ENCODE assay signal across 22 cellular contexts in genomic region chr9:130463763-130464745, GRCh38. TPM values are rescaled to one million over a fixed set of nuclear protein-coding genes. Genes with fewer than 3 reads are reported as not detected.
DNase-seq lines count a peak whose midpoint lies in the region; ATAC-seq, FAIRE-seq and TF ChIP-seq lines count a peak whose summit lies in the region.
"Had no signal": no experiment of that assay in that cellular context is flagged by ENCODE, and none has a peak within 500 bp of the region (broad histone marks: within the 10 kb centered on the region; RNA-seq: fewer than 3 reads in every experiment).

No MANE protein-coding gene starts in this region.

- H2BK120ac ChIP-seq in IMR-90 (ENCODE audit: low read depth, low read length), result no peak overlapping the region

- no peak overlapping the region for H3K23ac ChIP-seq in IMR-90 (ENCODE audit: low read depth, low read length)

- TF ChIP-seq EP300 in K562 (IDR thresholded peaks at IDR 0.05; ENCODE audit: low read length) (no peak), HepG2 (IDR thresholded peaks at IDR 0.05; ENCODE audit: low read depth in 2 of 2, low read length in 2 of 2) (no peak), HepG2 (CRISPR knock-in tag; IDR thresholded peaks at IDR 0.05; ENCODE audit: borderline replicate concordance) (no peak)

- H2BK20ac ChIP-seq in IMR-90 (ENCODE audit: low read depth, low read length), result no peak overlapping the region

- no peak for FAIRE-seq in K562 (lab: Jason Lieb, UNC)
- FAIRE-seq in HepG2 (lab: Jason Lieb, UNC), result no peak
- FAIRE-seq: A549, D721Med, G401.6, GM12891, GM19239 had no signal

- no peaks in the 10 kb centered on the region for H3K36me3 Mint-ChIP-seq in stimulated activated memory B cell treated with anti-CD40 and anti-IgM and Interleukin-4, amounts not matched to agents 10 μg/mL and 1 μg/mL and 100 μg/mL, for 72 hours
- H3K36me3 Mint-ChIP-seq: CD14-positive monocyte; CD8-positive, alpha-beta T cell; IgD-negative memory B cell had no signal

- H3K9me1 ChIP-seq in IMR-90 (ENCODE audit: insufficient read depth, low read length) (no peaks in the 10 kb centered on the region), K562 (ENCODE audit: control insufficient read depth, insufficient read depth, low read length) (no peaks in the 10 kb centered on the region)

- peaks cover 79% of the 10 kb centered on the region for H3K27me3 Mint-ChIP-seq in stimulated activated memory B cell treated with anti-CD40 and anti-IgM and Interleukin-4, amounts not matched to agents 10 μg/mL and 1 μg/mL and 100 μg/mL, for 72 hours

- H4K91ac ChIP-seq in IMR-90 (ENCODE audit: insufficient read depth, low read depth, low read length), result no peak overlapping the region

- intact Hi-C loops in IMR-90 (cut with micrococcal nuclease), result no loop called here
- intact Hi-C loops in K562 (cut with micrococcal nuclease), result loop anchor here (5.0 kb wide), 1 partner anchor 398 kb away; no protein-coding TSS in a partner anchor
- intact Hi-C loops in HepG2 (cut with micrococcal nuclease; ENCODE audit: unreplicated experiment), result no loop called here
- intact Hi-C loops in esophagus squamous epithelium (cut with DNase I), result no loop called here

- H2AK5ac ChIP-seq in IMR-90 (ENCODE audit: low read depth, low read length), result no peak overlapping the region

- in situ Hi-C loops in IMR-90 (cut with MboI; ENCODE audit: low sequenced_read_pairs) (no loop called here), K562 (cut with MboI) (no loop called here), HepG2 (cut with HindIII; ENCODE audit: extremely low pct_ligation_motif_present, low pct_unique_long_range_greater_than_20kb) (no loop called here)

- H3K9me3 ChIP-seq in IMR-90 (ENCODE audit: control insufficient read depth, insufficient read depth, low read length) (no peaks in the 10 kb centered on the region), K562 (replicated peaks; ENCODE audit: control insufficient read depth, insufficient read depth, low read depth, low read length) (no peaks in the 10 kb centered on the region), HepG2 (ENCODE audit: low read length) (no peaks in the 10 kb centered on the region), esophagus squamous epithelium (no peaks in the 10 kb centered on the region)
- H3K9me3 ChIP-seq: A549 had no signal

- CTCF ChIA-PET in IMR-90 (lab: Yijun Ruan, JAX) (interaction anchor here (1.3 kb wide), 1 partner anchor 220 kb away, joined by 3 read pairs; no protein-coding TSS in a partner anchor), K562 (lab: Yijun Ruan, JAX; ENCODE audit: low intra/inter-chr PET ratio) (interaction anchor here (0.7 to 6.0 kb wide), 2 partner anchors 17 to 219 kb away, joined by 3 to 105 read pairs; no protein-coding TSS in a partner anchor), HepG2 (lab: Yijun Ruan, JAX; ENCODE audit: low intra/inter-chr PET ratio, low total read pairs) (no interaction called here)

- dilution Hi-C loops in IMR-90 (cut with HindIII; ENCODE audit: low sequenced_read_pairs, unreplicated experiment), result no loop called here

- H3K4me1 ChIP-seq in IMR-90 (ENCODE audit: control insufficient read depth, insufficient read depth, low read length) (no peaks in the 10 kb centered on the region), K562 (replicated peaks in 1 of 2; ENCODE audit: control insufficient read depth in 2 of 2, insufficient read depth in 2 of 2, low read length in 2 of 2) (peaks cover 0 to 41% of the 10 kb centered on the region in 2 experiments; a peak in 2 of 5 replicates), HepG2 (ENCODE audit: insufficient read depth, low read length) (peaks cover 5% of the 10 kb centered on the region), esophagus squamous epithelium (peaks cover 0 to 7% (median 0%) of the 10 kb centered on the region in 3 donors)
- H3K4me1 ChIP-seq: A549 had no signal

- H4K8ac ChIP-seq in IMR-90 (ENCODE audit: low read depth in 2 of 2, low read length in 2 of 2), result no peak overlapping the region

- no peaks in the 10 kb centered on the region for H3K9me3 Mint-ChIP-seq in stimulated activated memory B cell treated with anti-CD40 and anti-IgM and Interleukin-4, amounts not matched to agents 10 μg/mL and 1 μg/mL and 100 μg/mL, for 72 hours
- H3K9me3 Mint-ChIP-seq: CD8-positive, alpha-beta T cell; IgD-negative memory B cell had no signal

- H4K5ac ChIP-seq in IMR-90 (ENCODE audit: low read depth, low read length), result no peak overlapping the region

- H3K79me1 ChIP-seq in IMR-90 (ENCODE audit: low read depth in 1 of 2, low read length in 2 of 2), result no peaks in the 10 kb centered on the region

- WGBS in IMR-90 (ENCODE audit: extremely low coverage in 2 of 2, insufficient read length in 1 of 2), 2 experiments, result 58% methylated on average over 6 of the region's 22 CpGs; no CpG with 5 or more reads in 1 of the 2 experiments
- WGBS in K562 (ENCODE audit: insufficient coverage, low coverage, missing lambda C conversion rate), result 17% methylated on average over 19 of the region's 22 CpGs
- WGBS in HepG2 (ENCODE audit: low lambda C conversion rate), result 84% methylated on average over 19 of the region's 22 CpGs
- 75 to 84% methylated on average over 14 to 15 of the region's 22 CpGs for WGBS in esophagus squamous epithelium, 2 donors

- POLR2A ChIA-PET in IMR-90 (lab: Charles Lee; ENCODE audit: unreplicated experiment) (no interaction called here), K562 (lab: Yijun Ruan, JAX) (interaction anchor here (0.5 to 1.8 kb wide), 6 partner anchors 11 to 230 kb away, joined by 3 to 11 read pairs (median 4); partner anchors contain the start of gene EXOSC2), HepG2 (lab: Yijun Ruan, JAX) (no interaction called here)

- H3K4me2 ChIP-seq in IMR-90 (ENCODE audit: low read depth, low read length) (no peak overlapping the region), K562 (ENCODE audit: insufficient read depth, low read length) (no peak overlapping the region), HepG2 (ENCODE audit: low read depth, low read length) (no peak overlapping the region)
- H3K4me2 ChIP-seq: A549 had no signal

- H3K4me3 ChIP-seq in IMR-90 (ENCODE audit: insufficient read depth, low read depth, low read length) (no peak overlapping the region), K562 (no peak overlapping the region), HepG2 (replicated peaks in 1 of 3; ENCODE audit: insufficient read depth in 1 of 3, low read depth in 2 of 3, low read length in 3 of 3) (no peak overlapping the region), esophagus squamous epithelium (no peak overlapping the region)
- H3K4me3 ChIP-seq: A549 had no signal

- H3K4ac ChIP-seq in IMR-90 (ENCODE audit: low read depth, low read length), result no peak overlapping the region

- no peak overlapping the region for H2BK5ac ChIP-seq in IMR-90 (ENCODE audit: low read depth, low read length, poor library complexity, severe bottlenecking)

- TF ChIP-seq CTCF in IMR-90 (conservative IDR thresholded peaks at IDR 0.05; ENCODE audit: low read depth, low read length), result no peak
- no peak for TF ChIP-seq CTCF in K562 (IDR thresholded peaks at IDR 0.05 in 2 of 3, conservative IDR thresholded peaks at IDR 0.05 in 1 of 3; ENCODE audit: insufficient read depth in 2 of 3, low read depth in 1 of 3, low read length in 3 of 3)
- no peak for TF ChIP-seq CTCF in HepG2 (CRISPR knock-in tag; IDR thresholded peaks at IDR 0.05)
- no peak for TF ChIP-seq CTCF in esophagus squamous epithelium (IDR thresholded peaks at IDR 0.05)

- TF ChIP-seq RAD21 in IMR-90 (IDR thresholded peaks at IDR 0.05; ENCODE audit: low read length), result no peak
- TF ChIP-seq RAD21 in K562 (CRISPR knock-in tag; conservative IDR thresholded peaks at IDR 0.05 in 1 of 2, IDR thresholded peaks at IDR 0.05 in 1 of 2), result no peak
- no peak for TF ChIP-seq RAD21 in HepG2 (CRISPR knock-in tag; IDR thresholded peaks at IDR 0.05)

- H3K9ac ChIP-seq in IMR-90 (ENCODE audit: low read depth, low read length) (no peak overlapping the region), K562 (ENCODE audit: insufficient read depth in 1 of 2, low read depth in 2 of 2, low read length in 2 of 2) (no peak overlapping the region), HepG2 (ENCODE audit: insufficient read depth, low read depth, low read length) (no peak overlapping the region)

- peak overlapping the region; percentile 43 for H2AFZ ChIP-seq in IMR-90 (replicated peaks; ENCODE audit: low read length, poor library complexity)
- no peak overlapping the region for H2AFZ ChIP-seq in K562 (ENCODE audit: low read depth, low read length)
- H2AFZ ChIP-seq in HepG2 (ENCODE audit: low read length), result no peak overlapping the region

- no peaks in the 10 kb centered on the region for H3K79me2 ChIP-seq in K562 (ENCODE audit: control insufficient read depth, insufficient read depth, low read length)
- H3K79me2 ChIP-seq in HepG2 (ENCODE audit: insufficient read depth, low read length), result no peaks in the 10 kb centered on the region

- H2BK15ac ChIP-seq in IMR-90 (ENCODE audit: low read depth, low read length), result no peak overlapping the region

- no peak overlapping the region for H3K18ac ChIP-seq in IMR-90 (ENCODE audit: low read depth, low read length)

- BruUV-seq in IMR-90 (replicated peaks; lab: Mats Ljungman, UMichigan) (no TSS peak), K562 (replicated peaks; lab: Mats Ljungman, UMichigan) (no TSS peak), HepG2 (replicated peaks; lab: Mats Ljungman, UMichigan) (no TSS peak)

- no peak overlapping the region for H3K27ac Mint-ChIP-seq in stimulated activated memory B cell treated with anti-CD40 and anti-IgM and Interleukin-4, amounts not matched to agents 10 μg/mL and 1 μg/mL and 100 μg/mL, for 72 hours
- H3K27ac Mint-ChIP-seq: CD8-positive, alpha-beta T cell had no signal

- H3K4me3 Mint-ChIP-seq in stimulated activated memory B cell treated with anti-CD40 and anti-IgM and Interleukin-4, amounts not matched to agents 10 μg/mL and 1 μg/mL and 100 μg/mL, for 72 hours, result no peak overlapping the region
- H3K4me3 Mint-ChIP-seq: CD14-positive monocyte; CD8-positive, alpha-beta T cell; IgD-negative memory B cell had no signal

- H4K20me1 ChIP-seq in IMR-90 (ENCODE audit: insufficient read depth, low read length) (peaks cover 8% of the 10 kb centered on the region), K562 (replicated peaks; ENCODE audit: control insufficient read depth, insufficient read depth, low read length) (peaks cover 18% of the 10 kb centered on the region), HepG2 (ENCODE audit: insufficient read depth, low read length) (no peaks in the 10 kb centered on the region)

- no peak overlapping the region for H3K14ac ChIP-seq in IMR-90 (replicated peaks; ENCODE audit: low read depth, low read length)

- H3K4me1 Mint-ChIP-seq in stimulated activated memory B cell treated with anti-CD40 and anti-IgM and Interleukin-4, amounts not matched to agents 10 μg/mL and 1 μg/mL and 100 μg/mL, for 72 hours, result no peaks in the 10 kb centered on the region
- H3K4me1 Mint-ChIP-seq: CD14-positive monocyte had no signal

- H3K36me3 ChIP-seq in IMR-90 (ENCODE audit: control insufficient read depth, insufficient read depth, low read length), result no peaks in the 10 kb centered on the region
- H3K36me3 ChIP-seq in K562 (ENCODE audit: control insufficient read depth, insufficient read depth, low read length), result no peaks in the 10 kb centered on the region
- no peaks in the 10 kb centered on the region; a peak in 1 of 5 replicates for H3K36me3 ChIP-seq in HepG2 (replicated peaks in 1 of 2; ENCODE audit: control insufficient read depth in 1 of 2, insufficient read depth in 2 of 2, low read length in 2 of 2)
- H3K36me3 ChIP-seq in esophagus squamous epithelium, result peaks cover 0 to 62% (median 4%) of the 10 kb centered on the region in 3 donors

- H3K27me3 ChIP-seq in IMR-90 (ENCODE audit: control insufficient read depth, insufficient read depth, low read length), result peaks cover 28% of the 10 kb centered on the region
- H3K27me3 ChIP-seq in K562 (ENCODE audit: control insufficient read depth in 2 of 2, insufficient read depth in 2 of 2, low read length in 2 of 2), result peaks cover 3 to 30% of the 10 kb centered on the region in 2 experiments; a peak in 4 of 5 replicates
- no peaks in the 10 kb centered on the region for H3K27me3 ChIP-seq in HepG2 (ENCODE audit: control insufficient read depth in 1 of 2, insufficient read depth in 2 of 2, low read length in 2 of 2)
- peaks cover 0 to 11% (median 0%) of the 10 kb centered on the region in 4 donors for H3K27me3 ChIP-seq in esophagus squamous epithelium

- no peak overlapping the region for H3K56ac ChIP-seq in IMR-90 (ENCODE audit: extremely low read depth, insufficient read depth, low read length)

- ATAC-seq in IMR-90 (ENCODE audit: low read depth) (no peak), K562 (no peak; the same call in 2 of the 3 replicates), HepG2 (no peak)
- peak; percentile 22 for ATAC-seq in stimulated activated memory B cell treated with anti-CD40 and anti-IgM and Interleukin-4, amounts not matched to agents 10 μg/mL and 1 μg/mL and 100 μg/mL, for 72 hours
- ATAC-seq: A549; CD8-positive, alpha-beta T cell had no signal

- H3K27ac ChIP-seq in IMR-90 (ENCODE audit: insufficient read depth, low read length), result no peak overlapping the region
- no peak overlapping the region for H3K27ac ChIP-seq in K562 (ENCODE audit: extremely low read depth, low read depth, low read length)
- no peak overlapping the region for H3K27ac ChIP-seq in HepG2 (ENCODE audit: extremely low read length, insufficient read depth, low read length)
- H3K27ac ChIP-seq in esophagus squamous epithelium, result no peak overlapping the region
- H3K27ac ChIP-seq: A549, HL-60 had no signal

- TF ChIP-seq POLR2A in IMR-90 (IDR thresholded peaks at IDR 0.05; ENCODE audit: low read depth, low read length), result no peak
- no peak for TF ChIP-seq POLR2A in K562 (conservative IDR thresholded peaks at IDR 0.05)
- no peak for TF ChIP-seq POLR2A in HepG2 (IDR thresholded peaks at IDR 0.05; ENCODE audit: insufficient read depth in 1 of 2, low read depth in 2 of 2, low read length in 2 of 2)
- TF ChIP-seq POLR2A in esophagus squamous epithelium (IDR thresholded peaks at IDR 0.05), result no peak

- peak overlapping the region; percentile 65 for H2AK9ac ChIP-seq in IMR-90 (replicated peaks; ENCODE audit: low read depth, low read length, poor library complexity)

- DNase-seq in IMR-90 (no peak), K562 (ENCODE audit: extremely low read depth in 1 of 4, low spot score in 3 of 4) (no peak), HepG2 (ENCODE audit: low spot score) (no peak), esophagus squamous epithelium (lab: John Stamatoyannopoulos, UW) (no peak), HPDE6-E6E7 (ENCODE audit: extremely low spot score) (no peak)
- no peak for DNase-seq in stimulated activated CD4-positive, alpha-beta T cell treated with anti-CD3 and anti-CD28 coated beads, Interleukin-4, amount 100 ng/mL, for 24 hours
- DNase-seq: CD8-positive, alpha-beta T cell; COR-L47; DMS153; DMS79 treated with DMSO at 0.1 percent for 48 hours; EL; GOT3; HCEC 1CT had no signal

RNA-seq across cellular contexts. Expression of gene ASS1, which starts 19.3 kb away (rescaled TPM):
- total RNA-seq in IMR-90 (2012; rRNA removed), result 31.1 and 39.6 TPM in 2 replicates
- 39.7 and 41.9 TPM in 2 replicates for polyA plus RNA-seq in IMR-90 (2012; rRNA removed)
- 48.3 and 61.6 TPM in 2 replicates for polyA plus RNA-seq in IMR-90 (2012; cell fraction: cytosol; rRNA removed)
- polyA plus RNA-seq in IMR-90 (2012; cell fraction: nucleus; rRNA removed; ENCODE audit: low replicate concordance), result 23.9 and 27.2 TPM in 2 replicates
- total RNA-seq in K562 (2011; cell fraction: chromatin; rRNA removed; ENCODE audit: low replicate concordance), result 1.7 and 3.4 TPM in 2 replicates
- total RNA-seq in K562 (2011; cell fraction: nucleolus; rRNA removed), result 2.6 and 4.0 TPM in 2 replicates
- 1.6 and 2.4 TPM in 2 replicates for total RNA-seq in K562 (2011; cell fraction: nucleoplasm; rRNA removed)
- total RNA-seq in K562 (2014; rRNA removed), result 4.6 and 4.8 TPM in 2 replicates
- total RNA-seq in K562 (2014; rRNA removed; fragmentation: Illumina TruSeq; extraction: Trizol), result 2.2 and 4.2 TPM in 2 replicates
- 1.5 and 1.7 TPM in 2 replicates for total RNA-seq in K562 (2015; rRNA removed; fragmentation: Illumina TruSeq; extraction: Trizol)
- 3.7 TPM in 2 replicates for total RNA-seq in K562 (2021)
- 2.9 and 4.7 TPM in 2 replicates for polyA plus RNA-seq in K562 (2011; rRNA removed)
- polyA plus RNA-seq in K562 (2011; cell fraction: cytosol; rRNA removed), result 3.0 and 5.3 TPM in 2 replicates
- polyA plus RNA-seq in K562 (2011; cell fraction: nucleus; rRNA removed), result 1.8 and 3.1 TPM in 2 replicates
- 2.6 and 82.8 TPM in 2 replicates for polyA plus RNA-seq in K562 (2012)
- polyA plus RNA-seq in K562 (2014; fragmentation: Illumina TruSeq; extraction: Trizol), result 5.7 and 5.9 TPM in 2 replicates
- 1 to 10 TPM; 1.7 to 3.6 TPM for polyA plus RNA-seq in K562 (2014; fragmentation: Nextera tagmentation; extraction: Ambion mirVana)
- 3.8 and 6.5 TPM in 2 replicates for polyA plus RNA-seq in K562 (2014; rRNA removed)
- polyA minus RNA-seq in K562 (2011; rRNA and poly(A)+ RNA removed), result 1.8 and 4.5 TPM in 2 replicates
- 13.4 and 14.5 TPM in 2 replicates for polyA minus RNA-seq in K562 (2011; cell fraction: cytosol; rRNA and poly(A)+ RNA removed)
- 2.6 and 3.0 TPM in 2 replicates for polyA minus RNA-seq in K562 (2011; cell fraction: nucleus; rRNA and poly(A)+ RNA removed)
- total RNA-seq in HepG2 (2016; rRNA removed; fragmentation: Illumina TruSeq; extraction: Trizol), result 77.6 and 89.0 TPM in 2 replicates
- total RNA-seq in HepG2 (2016; cell fraction: cytosol; rRNA removed; fragmentation: Illumina TruSeq; extraction: Trizol; ENCODE audit: low read depth), result 56.7 and 64.0 TPM in 2 replicates
- 77.7 and 96.7 TPM in 2 replicates for total RNA-seq in HepG2 (2016; cell fraction: insoluble cytoplasmic fraction; rRNA removed; fragmentation: Illumina TruSeq; extraction: Trizol)
- 80.8 and 82.9 TPM in 2 replicates for total RNA-seq in HepG2 (2016; cell fraction: membrane; rRNA removed; fragmentation: Illumina TruSeq; extraction: Trizol)
- 36.6 and 39.7 TPM in 2 replicates for total RNA-seq in HepG2 (2016; cell fraction: nucleus; rRNA removed; fragmentation: Illumina TruSeq; extraction: Trizol)
- 108 and 122 TPM in 2 replicates for polyA plus RNA-seq in HepG2 (2011; rRNA removed)
- 120 and 164 TPM in 2 replicates for polyA plus RNA-seq in HepG2 (2011; cell fraction: cytosol; rRNA removed)
- 48.7 and 65.0 TPM in 2 replicates for polyA plus RNA-seq in HepG2 (2011; cell fraction: nucleus; rRNA removed)
- 38.4 and 74.9 TPM in 2 replicates for polyA plus RNA-seq in HepG2 (2012)
- 90.2 and 91.5 TPM in 2 replicates for polyA plus RNA-seq in HepG2 (2016; cell fraction: cytosol; fragmentation: Illumina TruSeq; extraction: Trizol; ENCODE audit: low read depth)
- polyA plus RNA-seq in HepG2 (2016; cell fraction: insoluble cytoplasmic fraction; fragmentation: Illumina TruSeq; extraction: Trizol; ENCODE audit: low read depth), result 134 and 144 TPM in 2 replicates
- 100 and 111 TPM in 2 replicates for polyA plus RNA-seq in HepG2 (2016; cell fraction: membrane; fragmentation: Illumina TruSeq; extraction: Trizol; ENCODE audit: low read depth)
- 76.1 and 84.6 TPM in 2 replicates for polyA plus RNA-seq in HepG2 (2016; cell fraction: nucleus; fragmentation: Illumina TruSeq; extraction: Trizol; ENCODE audit: insufficient read depth, low read depth)
- 90.2 and 1,449 TPM in 2 replicates for polyA minus RNA-seq in HepG2 (2011; rRNA and poly(A)+ RNA removed; ENCODE audit: low replicate concordance)
- polyA minus RNA-seq in HepG2 (2011; cell fraction: cytosol; rRNA and poly(A)+ RNA removed), result 49.5 and 53.8 TPM in 2 replicates
- polyA minus RNA-seq in HepG2 (2011; cell fraction: nucleus; rRNA and poly(A)+ RNA removed), result 17.1 and 17.7 TPM in 2 replicates
- total RNA-seq in esophagus squamous epithelium, result 100 to 1,000 TPM in 2 of 4 donors, 10 to 100 TPM in 2; 33.5 to 203 (median 85.2) TPM
- total RNA-seq: CD8-positive, alpha-beta T cell had no signal
- polyA plus RNA-seq: CD14-positive monocyte, IgD-negative memory B cell had no signal
